In genomic region chr20:5652626-5653573, GRCh38 we compare ENCODE assay signal across 8 cellular contexts. TPM values are rescaled to one million over a fixed set of nuclear protein-coding genes. Genes with fewer than 3 reads are reported as not detected.
DNase-seq lines count a peak whose midpoint lies in the region; ATAC-seq and TF ChIP-seq lines count a peak whose summit lies in the region.
"Had no signal": no experiment of that assay in that cellular context is flagged by ENCODE, and none has a peak within 500 bp of the region (broad histone marks: within the 10 kb centered on the region; RNA-seq: fewer than 3 reads in every experiment).

No MANE protein-coding gene starts in this region.

- peaks cover 2% of the 10 kb centered on the region for H3K27me3 Mint-ChIP-seq in glutamatergic neuron (ENCODE audit: unreplicated experiment)

- H3K27me3 ChIP-seq in skeletal muscle tissue (ENCODE audit: control insufficient read depth in 3 of 3, insufficient read depth in 3 of 3, low read length in 3 of 3): no peaks in the 10 kb centered on the region

- no peak overlapping the region for H3K27ac Mint-ChIP-seq in glutamatergic neuron (ENCODE audit: unreplicated experiment)

- H3K4me1 ChIP-seq in skeletal muscle tissue (ENCODE audit: control insufficient read depth in 3 of 3, insufficient read depth in 3 of 3, low read length in 3 of 3): peaks cover 8 to 12% (median 10%) of the 10 kb centered on the region in 3 donors

- peak overlapping the region; percentile 40 for H3K27ac ChIP-seq in skeletal muscle tissue (ENCODE audit: low read depth, low read length)

- no peaks in the 10 kb centered on the region for H3K36me3 ChIP-seq in skeletal muscle tissue (ENCODE audit: control insufficient read depth in 3 of 3, insufficient read depth in 3 of 3, low read length in 3 of 3)

- TF ChIP-seq CTCF in GM12865 (IDR thresholded peaks at IDR 0.05; ENCODE audit: insufficient read depth, low read depth, low read length, missing control alignments) (no peak), cardiac fibroblast (IDR thresholded peaks at IDR 0.05; ENCODE audit: low read depth, low read length) (no peak), glutamatergic neuron (IDR thresholded peaks at IDR 0.05; ENCODE audit: partially characterized antibody, unreplicated experiment) (no peak)

- ATAC-seq in GM21786 (IDR thresholded peaks at IDR 0.05; ENCODE audit: unreplicated experiment): no peak

- no peaks in the 10 kb centered on the region for H3K9me3 ChIP-seq in skeletal muscle tissue (ENCODE audit: control insufficient read depth in 3 of 3, low read length in 3 of 3)

- H3K4me3 ChIP-seq in GM12865 (ENCODE audit: low read depth, low read length): no peak overlapping the region
- no peak overlapping the region for H3K4me3 ChIP-seq in cardiac fibroblast (replicated peaks in 1 of 2; ENCODE audit: low read depth in 2 of 2, low read length in 2 of 2)
- no peak overlapping the region for H3K4me3 ChIP-seq in skeletal muscle tissue (ENCODE audit: low read length in 3 of 3)

- H3K9ac ChIP-seq in skeletal muscle tissue (ENCODE audit: low read depth in 1 of 3, low read length in 3 of 3): no peak overlapping the region

- H3K4me1 Mint-ChIP-seq in glutamatergic neuron (ENCODE audit: low read depth, unreplicated experiment): no peaks in the 10 kb centered on the region

- no peaks in the 10 kb centered on the region for H3K36me3 Mint-ChIP-seq in glutamatergic neuron (ENCODE audit: unreplicated experiment)

- peak; percentile 51 for DNase-seq in GM12865 (ENCODE audit: low read depth)
- peak; percentile 28 to 31 for DNase-seq in NOMO-1 (lab: John Stamatoyannopoulos, UW; ENCODE audit: unreplicated experiment in 2 of 2)
- peak; percentile 62 to 88 for DNase-seq in cardiac fibroblast (ENCODE audit: low read depth in 2 of 2)
- no peak for DNase-seq in GM19238 (ENCODE audit: insufficient read length, low spot score)
- DNase-seq in glutamatergic neuron: no peak
- DNase-seq: activated CD8-positive, alpha-beta memory T cell treated with anti-CD3 and anti-CD28 coated beads, Interleukin-2, amount 50 U/mL, for 48 hours had no signal

- no peaks in the 10 kb centered on the region for H3K9me3 Mint-ChIP-seq in glutamatergic neuron (ENCODE audit: unreplicated experiment)

- H3K4me3 Mint-ChIP-seq in glutamatergic neuron (ENCODE audit: unreplicated experiment): no peak overlapping the region

RNA-seq across cellular contexts. Expression of gene GPCPD1, which starts 42.1 kb away (rescaled TPM):
- total RNA-seq in skeletal muscle tissue: 25.1 TPM
- total RNA-seq in glutamatergic neuron (ENCODE audit: unreplicated experiment): 31.8 TPM

Comparison
In these comparisons a context has a peak if more than half of its experiments do, and no peak if none do; other contexts are left out.
1. DNase-seq: peak in GM12865 (single experiment), NOMO-1 (2 of 2) and cardiac fibroblast (2 of 2); none in GM19238 (single experiment) and glutamatergic neuron (single experiment).